Comparison of ENCODE assay signal across 26 cellular contexts in genomic region chr4:6403400-6403685, GRCh38.
DNase-seq lines count a peak whose midpoint lies in the region; ATAC-seq and TF ChIP-seq lines count a peak whose summit lies in the region.
"Had no signal": no experiment of that assay in that cellular context is flagged by ENCODE, and none has a peak within 500 bp of the region (broad histone marks: within the 10 kb centered on the region; RNA-seq: fewer than 3 reads in every experiment).

No MANE protein-coding gene starts in this region.

- no peak overlapping the region for H2AFZ ChIP-seq in neural progenitor cell (replicated peaks)

- ATAC-seq in T-helper 17 cell = no peak
- ATAC-seq: naive thymus-derived CD8-positive, alpha-beta T cell had no signal

- peaks cover 3% of the 10 kb centered on the region for H4K20me1 ChIP-seq in neural progenitor cell (ENCODE audit: low read depth)

- intact Hi-C loops in activated CD4-positive, alpha-beta memory T cell treated with anti-CD3 and anti-CD28 coated beads for 36 hours (cut with micrococcal nuclease) = no loop called here

- H3K27ac Mint-ChIP-seq in activated CD4-positive, alpha-beta memory T cell treated with anti-CD3 and anti-CD28 coated beads, Interleukin-2, amount 10 ng/mL, durations not matched to agents 7 days and 5 days = no peak overlapping the region
- no peak overlapping the region for H3K27ac Mint-ChIP-seq in activated CD4-positive, alpha-beta memory T cell treated with anti-CD3 and anti-CD28 coated beads for 36 hours
- H3K27ac Mint-ChIP-seq in T-helper 17 cell (no peak overlapping the region), neural progenitor cell (no peak overlapping the region)
- H3K27ac Mint-ChIP-seq: activated CD4-positive, alpha-beta T cell treated with anti-CD3 and anti-CD28 coated beads, Interleukin-2, amount 10 ng/mL, durations not matched to agents 24 days and 14 days; activated T-cell treated with anti-CD3 and anti-CD28 coated beads, Interleukin-2, amount 50 U/mL, for 24 hours; dendritic cell treated with granulocyte-macrophage colony-stimulating factor and Interleukin-4, amounts not matched to agents 40 ng/mL and 50 ng/mL, for 4 days had no signal

- no peak for TF ChIP-seq CTCF in neural progenitor cell (IDR thresholded peaks at IDR 0.05)

- peaks cover 61% of the 10 kb centered on the region for H3K27me3 Mint-ChIP-seq in activated CD4-positive, alpha-beta memory T cell treated with anti-CD3 and anti-CD28 coated beads, Interleukin-2, amount 10 ng/mL, durations not matched to agents 7 days and 5 days
- H3K27me3 Mint-ChIP-seq in activated CD4-positive, alpha-beta memory T cell treated with anti-CD3 and anti-CD28 coated beads for 36 hours = peaks cover 51% of the 10 kb centered on the region
- peaks cover 85% of the 10 kb centered on the region for H3K27me3 Mint-ChIP-seq in T-helper 17 cell
- H3K27me3 Mint-ChIP-seq in neural progenitor cell (ENCODE audit: insufficient read depth, low read depth) = peaks cover 17% of the 10 kb centered on the region

- H3K36me3 ChIP-seq in HUES48 (ENCODE audit: control insufficient read depth, insufficient read depth, low read length) (no peaks in the 10 kb centered on the region), neural progenitor cell (no peaks in the 10 kb centered on the region)
- H3K36me3 ChIP-seq: HAP-1, prostate gland, sigmoid colon, SJCRH30, tibial artery had no signal

- peaks cover 14% of the 10 kb centered on the region for H3K4me1 Mint-ChIP-seq in activated CD4-positive, alpha-beta memory T cell treated with anti-CD3 and anti-CD28 coated beads, Interleukin-2, amount 10 ng/mL, durations not matched to agents 7 days and 5 days
- H3K4me1 Mint-ChIP-seq in activated CD4-positive, alpha-beta memory T cell treated with anti-CD3 and anti-CD28 coated beads for 36 hours (ENCODE audit: low read depth) = no peaks in the 10 kb centered on the region
- peaks cover 3% of the 10 kb centered on the region for H3K4me1 Mint-ChIP-seq in T-helper 17 cell
- H3K4me1 Mint-ChIP-seq in neural progenitor cell = peaks cover 41% of the 10 kb centered on the region

- DNase-seq in activated CD4-positive, alpha-beta memory T cell treated with anti-CD3 and anti-CD28 coated beads, Interleukin-2, amount 10 ng/mL, durations not matched to agents 7 days and 5 days = no peak
- no peak for DNase-seq in activated CD4-positive, alpha-beta memory T cell treated with anti-CD3 and anti-CD28 coated beads for 36 hours
- no peak for DNase-seq in T-helper 17 cell
- DNase-seq in neural progenitor cell (ENCODE audit: low spot score) = no peak
- DNase-seq in stimulated activated CD4-positive, alpha-beta T cell treated with anti-CD3 and anti-CD28 coated beads, Interleukin-4, amount 100 ng/mL, for 24 hours = no peak
- no peak for DNase-seq in NAMALWA (ENCODE audit: low spot score)
- DNase-seq in NCI-H524 treated with DMSO at 0.1 percent for 48 hours (lab: John Stamatoyannopoulos, UW) = no peak
- DNase-seq: activated CD4-positive, alpha-beta T cell treated with anti-CD3 and anti-CD28 coated beads, Interleukin-2, amount 10 ng/mL, durations not matched to agents 24 days and 14 days; activated gamma-delta T cell; activated T-cell treated with anti-CD3 and anti-CD28 coated beads, Interleukin-2, amount 50 U/mL, for 24 hours; caudate nucleus; naive thymus-derived CD8-positive, alpha-beta T cell; NCI-H1436 treated with DMSO at 0.1 percent for 48 hours; NCI-H526 treated with DMSO at 0.1 percent for 48 hours; nucleus accumbens; sigmoid colon; SJCRH30; stimulated activated CD4-positive, alpha-beta T cell treated with anti-CD3 and anti-CD28 coated beads, Interleukin-4, amount 100 ng/mL, for 1 hour; T1000; tibial artery had no signal

- H3K9me3 Mint-ChIP-seq in activated CD4-positive, alpha-beta memory T cell treated with anti-CD3 and anti-CD28 coated beads, Interleukin-2, amount 10 ng/mL, durations not matched to agents 7 days and 5 days = no peaks in the 10 kb centered on the region
- H3K9me3 Mint-ChIP-seq in activated CD4-positive, alpha-beta memory T cell treated with anti-CD3 and anti-CD28 coated beads for 36 hours = no peaks in the 10 kb centered on the region
- H3K9me3 Mint-ChIP-seq in neural progenitor cell = no peaks in the 10 kb centered on the region
- H3K9me3 Mint-ChIP-seq: activated CD4-positive, alpha-beta T cell treated with anti-CD3 and anti-CD28 coated beads, Interleukin-2, amount 10 ng/mL, durations not matched to agents 24 days and 14 days; activated T-cell treated with anti-CD3 and anti-CD28 coated beads, Interleukin-2, amount 50 U/mL, for 24 hours; dendritic cell treated with granulocyte-macrophage colony-stimulating factor and Interleukin-4, amounts not matched to agents 40 ng/mL and 50 ng/mL, for 4 days; naive thymus-derived CD8-positive, alpha-beta T cell had no signal

- H3K9me3 ChIP-seq in HUES48 (ENCODE audit: control insufficient read depth, insufficient read depth, low read length) (no peaks in the 10 kb centered on the region), T-helper 17 cell (ENCODE audit: control insufficient read depth, low read length, poor library complexity, severe bottlenecking) (no peaks in the 10 kb centered on the region), neural progenitor cell (ENCODE audit: low read depth) (no peaks in the 10 kb centered on the region)
- H3K9me3 ChIP-seq: HAP-1, prostate gland, sigmoid colon, SJCRH30, tibial artery had no signal

- peak overlapping the region; percentile 34 for H3K4me3 Mint-ChIP-seq in activated CD4-positive, alpha-beta memory T cell treated with anti-CD3 and anti-CD28 coated beads, Interleukin-2, amount 10 ng/mL, durations not matched to agents 7 days and 5 days
- H3K4me3 Mint-ChIP-seq in activated CD4-positive, alpha-beta memory T cell treated with anti-CD3 and anti-CD28 coated beads for 36 hours = no peak overlapping the region
- H3K4me3 Mint-ChIP-seq in T-helper 17 cell (peak overlapping the region; percentile 19), neural progenitor cell (no peak overlapping the region)
- H3K4me3 Mint-ChIP-seq: activated CD4-positive, alpha-beta T cell treated with anti-CD3 and anti-CD28 coated beads, Interleukin-2, amount 10 ng/mL, durations not matched to agents 24 days and 14 days; activated T-cell treated with anti-CD3 and anti-CD28 coated beads, Interleukin-2, amount 50 U/mL, for 24 hours; dendritic cell treated with granulocyte-macrophage colony-stimulating factor and Interleukin-4, amounts not matched to agents 40 ng/mL and 50 ng/mL, for 4 days had no signal

- POLR2A ChIA-PET in activated CD4-positive, alpha-beta memory T cell treated with anti-CD3 and anti-CD28 coated beads, Interleukin-2, amount 10 ng/mL, durations not matched to agents 7 days and 5 days (lab: Charles Lee) = interaction anchor here (1.1 kb wide), 1 partner anchor 9 kb away, joined by 3 read pairs; no protein-coding TSS in a partner anchor
- POLR2A ChIA-PET in activated CD4-positive, alpha-beta memory T cell treated with anti-CD3 and anti-CD28 coated beads for 36 hours (lab: Charles Lee) = no interaction called here

- CTCF ChIA-PET in activated CD4-positive, alpha-beta memory T cell treated with anti-CD3 and anti-CD28 coated beads, Interleukin-2, amount 10 ng/mL, durations not matched to agents 7 days and 5 days (lab: Charles Lee) = no interaction called here
- CTCF ChIA-PET in activated CD4-positive, alpha-beta memory T cell treated with anti-CD3 and anti-CD28 coated beads for 36 hours (lab: Charles Lee) = no interaction called here

- H3K9ac ChIP-seq in HUES48 (ENCODE audit: low read depth, low read length) = no peak overlapping the region
- H3K9ac ChIP-seq in neural progenitor cell = no peak overlapping the region
- H3K9ac ChIP-seq: KMS-11 had no signal

- peak overlapping the region; percentile 31 for H3K4me2 ChIP-seq in neural progenitor cell
- H3K4me2 ChIP-seq: KMS-11 had no signal

- H3K79me2 ChIP-seq in neural progenitor cell (ENCODE audit: low read depth) = no peaks in the 10 kb centered on the region

- H3K4me3 ChIP-seq in HUES48 (ENCODE audit: low read depth, low read length) (no peak overlapping the region), neural progenitor cell (no peak overlapping the region)
- H3K4me3 ChIP-seq: HAP-1, lung, prostate gland, sigmoid colon, SJCRH30, tibial artery had no signal

- H3K36me3 Mint-ChIP-seq in activated CD4-positive, alpha-beta memory T cell treated with anti-CD3 and anti-CD28 coated beads, Interleukin-2, amount 10 ng/mL, durations not matched to agents 7 days and 5 days (ENCODE audit: low read depth) = no peaks in the 10 kb centered on the region
- no peaks in the 10 kb centered on the region for H3K36me3 Mint-ChIP-seq in activated CD4-positive, alpha-beta memory T cell treated with anti-CD3 and anti-CD28 coated beads for 36 hours
- H3K36me3 Mint-ChIP-seq in T-helper 17 cell (ENCODE audit: low read depth) = peaks cover 2% of the 10 kb centered on the region
- H3K36me3 Mint-ChIP-seq in neural progenitor cell = no peaks in the 10 kb centered on the region
- H3K36me3 Mint-ChIP-seq: naive thymus-derived CD8-positive, alpha-beta T cell had no signal

- H3F3A ChIP-seq in neural progenitor cell (ENCODE audit: low read depth) = peaks cover 32% of the 10 kb centered on the region

- H3K27ac ChIP-seq in HUES48 (ENCODE audit: low read depth, low read length) (peak overlapping the region; percentile 44), neural progenitor cell (no peak overlapping the region)
- H3K27ac ChIP-seq: KMS-11, prostate gland, sigmoid colon, SJCRH30, tibial artery had no signal

- peaks cover 23% of the 10 kb centered on the region; the same call in 1 of the 2 replicates for H3K4me1 ChIP-seq in HUES48 (ENCODE audit: control insufficient read depth, insufficient read depth, low read length)
- H3K4me1 ChIP-seq in neural progenitor cell = peaks cover 36% of the 10 kb centered on the region
- H3K4me1 ChIP-seq: HAP-1, prostate gland, sigmoid colon, SJCRH30 had no signal

- H3K27me3 ChIP-seq in HUES48 (ENCODE audit: control insufficient read depth, insufficient read depth, low read length) (no peaks in the 10 kb centered on the region; the same call in 1 of the 2 replicates), neural progenitor cell (no peaks in the 10 kb centered on the region)

Comparison
In these comparisons a context has a peak if more than half of its experiments do, and no peak if none do; other contexts are left out.
1. H3K4me3 Mint-ChIP-seq: peak in activated CD4-positive, alpha-beta memory T cell treated with anti-CD3 and anti-CD28 coated beads, Interleukin-2, amount 10 ng/mL, durations not matched to agents 7 days and 5 days (single experiment) and T-helper 17 cell (single experiment); none in activated CD4-positive, alpha-beta memory T cell treated with anti-CD3 and anti-CD28 coated beads for 36 hours (single experiment) and neural progenitor cell (single experiment).